In genomic region chr16:69179255-69180010, GRCh38 we compare ENCODE assay signal across 1 cellular context.
TF ChIP-seq lines count a peak whose summit lies in the region.

No MANE protein-coding gene starts in this region.

TF ChIP-seq in HEK293, 187 proteins besides CTCF, POLR2A, EP300 and RAD21 (continued from another document):
- TF ChIP-seq ZNF416 (tag by site-specific recombination; IDR thresholded peaks at IDR 0.05) = no peak
- TF ChIP-seq ZNF488 (tag by site-specific recombination; IDR thresholded peaks at IDR 0.05) = no peak
- TF ChIP-seq ZNF266 (tag by site-specific recombination; IDR thresholded peaks at IDR 0.05; ENCODE audit: low read depth) = no peak
- TF ChIP-seq FEZF1 (tag by site-specific recombination; IDR thresholded peaks at IDR 0.05) = peak; percentile 95
- no peak for TF ChIP-seq ZBTB11 (tag by site-specific recombination; conservative IDR thresholded peaks at IDR 0.05; ENCODE audit: low read depth)
